2 cellular contexts compared by ENCODE assay signal in genomic region chr2:127164761-127165538, GRCh38.
TF ChIP-seq lines count a peak whose summit lies in the region.

No MANE protein-coding gene starts in this region.

TF ChIP-seq in GM23338, 12 proteins besides CTCF, POLR2A, EP300 and RAD21:
- TF ChIP-seq EZH2phosphoT487 (IDR thresholded peaks at IDR 0.05; ENCODE audit: unreplicated experiment), result no peak
- no peak for TF ChIP-seq STAT1 (IDR thresholded peaks at IDR 0.05; ENCODE audit: unreplicated experiment)
- no peak for TF ChIP-seq CREB1 (CRISPR knock-in tag; IDR thresholded peaks at IDR 0.05; ENCODE audit: low read depth)
- TF ChIP-seq ZNF462 (CRISPR knock-in tag; IDR thresholded peaks at IDR 0.05), result no peak
- no peak for TF ChIP-seq JUNB (IDR thresholded peaks at IDR 0.05; ENCODE audit: unreplicated experiment)
- TF ChIP-seq NANOG (IDR thresholded peaks at IDR 0.05; ENCODE audit: borderline replicate concordance), result no peak
- no peak for TF ChIP-seq POLR2AphosphoS5 (IDR thresholded peaks at IDR 0.05; ENCODE audit: low read depth)
- no peak for TF ChIP-seq ZNF331 (CRISPR knock-in tag; IDR thresholded peaks at IDR 0.05; ENCODE audit: low read depth)
- no peak for TF ChIP-seq ZNF114 (CRISPR knock-in tag; IDR thresholded peaks at IDR 0.05)
- no peak for TF ChIP-seq EZH2 (IDR thresholded peaks at IDR 0.05; ENCODE audit: low read depth, unreplicated experiment)
- TF ChIP-seq, protein P1, sequence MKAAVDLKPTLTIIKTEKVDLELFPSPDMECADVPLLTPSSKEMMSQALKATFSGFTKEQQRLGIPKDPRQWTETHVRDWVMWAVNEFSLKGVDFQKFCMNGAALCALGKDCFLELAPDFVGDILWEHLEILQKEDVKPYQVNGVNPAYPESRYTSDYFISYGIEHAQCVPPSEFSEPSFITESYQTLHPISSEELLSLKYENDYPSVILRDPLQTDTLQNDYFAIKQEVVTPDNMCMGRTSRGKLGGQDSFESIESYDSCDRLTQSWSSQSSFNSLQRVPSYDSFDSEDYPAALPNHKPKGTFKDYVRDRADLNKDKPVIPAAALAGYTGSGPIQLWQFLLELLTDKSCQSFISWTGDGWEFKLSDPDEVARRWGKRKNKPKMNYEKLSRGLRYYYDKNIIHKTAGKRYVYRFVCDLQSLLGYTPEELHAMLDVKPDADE (IDR thresholded peaks at IDR 0.05), result no peak
- no peak for TF ChIP-seq REST (IDR thresholded peaks at IDR 0.05; ENCODE audit: unreplicated experiment)

TF ChIP-seq in WTC11, 78 proteins besides CTCF, POLR2A, EP300 and RAD21:
- TF ChIP-seq MYBL2 (CRISPR knock-in tag; IDR thresholded peaks at IDR 0.05), result no peak
- TF ChIP-seq NFYB (CRISPR knock-in tag; conservative IDR thresholded peaks at IDR 0.05; ENCODE audit: low read depth), result no peak
- no peak for TF ChIP-seq ZMAT4 (CRISPR knock-in tag; IDR thresholded peaks at IDR 0.05)
- no peak for TF ChIP-seq ZNF121 (CRISPR knock-in tag; IDR thresholded peaks at IDR 0.05)
- TF ChIP-seq, protein P2, sequence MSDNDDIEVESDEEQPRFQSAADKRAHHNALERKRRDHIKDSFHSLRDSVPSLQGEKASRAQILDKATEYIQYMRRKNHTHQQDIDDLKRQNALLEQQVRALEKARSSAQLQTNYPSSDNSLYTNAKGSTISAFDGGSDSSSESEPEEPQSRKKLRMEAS (CRISPR knock-in tag; IDR thresholded peaks at IDR 0.05), result no peak
- TF ChIP-seq ZSCAN18 (CRISPR knock-in tag; IDR thresholded peaks at IDR 0.05), result no peak
- TF ChIP-seq, protein P3, sequence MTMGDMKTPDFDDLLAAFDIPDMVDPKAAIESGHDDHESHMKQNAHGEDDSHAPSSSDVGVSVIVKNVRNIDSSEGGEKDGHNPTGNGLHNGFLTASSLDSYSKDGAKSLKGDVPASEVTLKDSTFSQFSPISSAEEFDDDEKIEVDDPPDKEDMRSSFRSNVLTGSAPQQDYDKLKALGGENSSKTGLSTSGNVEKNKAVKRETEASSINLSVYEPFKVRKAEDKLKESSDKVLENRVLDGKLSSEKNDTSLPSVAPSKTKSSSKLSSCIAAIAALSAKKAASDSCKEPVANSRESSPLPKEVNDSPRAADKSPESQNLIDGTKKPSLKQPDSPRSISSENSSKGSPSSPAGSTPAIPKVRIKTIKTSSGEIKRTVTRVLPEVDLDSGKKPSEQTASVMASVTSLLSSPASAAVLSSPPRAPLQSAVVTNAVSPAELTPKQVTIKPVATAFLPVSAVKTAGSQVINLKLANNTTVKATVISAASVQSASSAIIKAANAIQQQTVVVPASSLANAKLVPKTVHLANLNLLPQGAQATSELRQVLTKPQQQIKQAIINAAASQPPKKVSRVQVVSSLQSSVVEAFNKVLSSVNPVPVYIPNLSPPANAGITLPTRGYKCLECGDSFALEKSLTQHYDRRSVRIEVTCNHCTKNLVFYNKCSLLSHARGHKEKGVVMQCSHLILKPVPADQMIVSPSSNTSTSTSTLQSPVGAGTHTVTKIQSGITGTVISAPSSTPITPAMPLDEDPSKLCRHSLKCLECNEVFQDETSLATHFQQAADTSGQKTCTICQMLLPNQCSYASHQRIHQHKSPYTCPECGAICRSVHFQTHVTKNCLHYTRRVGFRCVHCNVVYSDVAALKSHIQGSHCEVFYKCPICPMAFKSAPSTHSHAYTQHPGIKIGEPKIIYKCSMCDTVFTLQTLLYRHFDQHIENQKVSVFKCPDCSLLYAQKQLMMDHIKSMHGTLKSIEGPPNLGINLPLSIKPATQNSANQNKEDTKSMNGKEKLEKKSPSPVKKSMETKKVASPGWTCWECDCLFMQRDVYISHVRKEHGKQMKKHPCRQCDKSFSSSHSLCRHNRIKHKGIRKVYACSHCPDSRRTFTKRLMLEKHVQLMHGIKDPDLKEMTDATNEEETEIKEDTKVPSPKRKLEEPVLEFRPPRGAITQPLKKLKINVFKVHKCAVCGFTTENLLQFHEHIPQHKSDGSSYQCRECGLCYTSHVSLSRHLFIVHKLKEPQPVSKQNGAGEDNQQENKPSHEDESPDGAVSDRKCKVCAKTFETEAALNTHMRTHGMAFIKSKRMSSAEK (CRISPR knock-in tag; IDR thresholded peaks at IDR 0.05; ENCODE audit: borderline replicate concordance), result no peak
- TF ChIP-seq HMGA2 (CRISPR knock-in tag; IDR thresholded peaks at IDR 0.05), result no peak
- TF ChIP-seq, protein P4, sequence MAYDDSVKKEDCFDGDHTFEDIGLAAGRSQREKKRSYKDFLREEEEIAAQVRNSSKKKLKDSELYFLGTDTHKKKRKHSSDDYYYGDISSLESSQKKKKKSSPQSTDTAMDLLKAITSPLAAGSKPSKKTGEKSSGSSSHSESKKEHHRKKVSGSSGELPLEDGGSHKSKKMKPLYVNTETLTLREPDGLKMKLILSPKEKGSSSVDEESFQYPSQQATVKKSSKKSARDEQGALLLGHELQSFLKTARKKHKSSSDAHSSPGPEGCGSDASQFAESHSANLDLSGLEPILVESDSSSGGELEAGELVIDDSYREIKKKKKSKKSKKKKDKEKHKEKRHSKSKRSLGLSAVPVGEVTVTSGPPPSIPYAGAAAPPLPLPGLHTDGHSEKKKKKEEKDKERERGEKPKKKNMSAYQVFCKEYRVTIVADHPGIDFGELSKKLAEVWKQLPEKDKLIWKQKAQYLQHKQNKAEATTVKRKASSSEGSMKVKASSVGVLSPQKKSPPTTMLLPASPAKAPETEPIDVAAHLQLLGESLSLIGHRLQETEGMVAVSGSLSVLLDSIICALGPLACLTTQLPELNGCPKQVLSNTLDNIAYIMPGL (CRISPR knock-in tag; IDR thresholded peaks at IDR 0.05), result no peak
- no peak for TF ChIP-seq CREM (CRISPR knock-in tag; IDR thresholded peaks at IDR 0.05)
- no peak for TF ChIP-seq ATF6 (CRISPR knock-in tag; IDR thresholded peaks at IDR 0.05)
- TF ChIP-seq, protein P5, sequence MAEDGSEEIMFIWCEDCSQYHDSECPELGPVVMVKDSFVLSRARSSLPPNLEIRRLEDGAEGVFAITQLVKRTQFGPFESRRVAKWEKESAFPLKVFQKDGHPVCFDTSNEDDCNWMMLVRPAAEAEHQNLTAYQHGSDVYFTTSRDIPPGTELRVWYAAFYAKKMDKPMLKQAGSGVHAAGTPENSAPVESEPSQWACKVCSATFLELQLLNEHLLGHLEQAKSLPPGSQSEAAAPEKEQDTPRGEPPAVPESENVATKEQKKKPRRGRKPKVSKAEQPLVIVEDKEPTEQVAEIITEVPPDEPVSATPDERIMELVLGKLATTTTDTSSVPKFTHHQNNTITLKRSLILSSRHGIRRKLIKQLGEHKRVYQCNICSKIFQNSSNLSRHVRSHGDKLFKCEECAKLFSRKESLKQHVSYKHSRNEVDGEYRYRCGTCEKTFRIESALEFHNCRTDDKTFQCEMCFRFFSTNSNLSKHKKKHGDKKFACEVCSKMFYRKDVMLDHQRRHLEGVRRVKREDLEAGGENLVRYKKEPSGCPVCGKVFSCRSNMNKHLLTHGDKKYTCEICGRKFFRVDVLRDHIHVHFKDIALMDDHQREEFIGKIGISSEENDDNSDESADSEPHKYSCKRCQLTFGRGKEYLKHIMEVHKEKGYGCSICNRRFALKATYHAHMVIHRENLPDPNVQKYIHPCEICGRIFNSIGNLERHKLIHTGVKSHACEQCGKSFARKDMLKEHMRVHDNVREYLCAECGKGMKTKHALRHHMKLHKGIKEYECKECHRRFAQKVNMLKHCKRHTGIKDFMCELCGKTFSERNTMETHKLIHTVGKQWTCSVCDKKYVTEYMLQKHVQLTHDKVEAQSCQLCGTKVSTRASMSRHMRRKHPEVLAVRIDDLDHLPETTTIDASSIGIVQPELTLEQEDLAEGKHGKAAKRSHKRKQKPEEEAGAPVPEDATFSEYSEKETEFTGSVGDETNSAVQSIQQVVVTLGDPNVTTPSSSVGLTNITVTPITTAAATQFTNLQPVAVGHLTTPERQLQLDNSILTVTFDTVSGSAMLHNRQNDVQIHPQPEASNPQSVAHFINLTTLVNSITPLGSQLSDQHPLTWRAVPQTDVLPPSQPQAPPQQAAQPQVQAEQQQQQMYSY (CRISPR knock-in tag; IDR thresholded peaks at IDR 0.05), result no peak
- no peak for TF ChIP-seq GTF2I (CRISPR knock-in tag; conservative IDR thresholded peaks at IDR 0.05)
- TF ChIP-seq TEAD1 (CRISPR knock-in tag; IDR thresholded peaks at IDR 0.05), result no peak
- TF ChIP-seq RELA (CRISPR knock-in tag; IDR thresholded peaks at IDR 0.05; ENCODE audit: borderline replicate concordance), result no peak
- no peak for TF ChIP-seq ZNF232 (CRISPR knock-in tag; IDR thresholded peaks at IDR 0.05)
TF ChIP-seq in WTC11: peak in this region for 0.
